1 cellular context compared by ENCODE assay signal in the genomic region with DNA sequence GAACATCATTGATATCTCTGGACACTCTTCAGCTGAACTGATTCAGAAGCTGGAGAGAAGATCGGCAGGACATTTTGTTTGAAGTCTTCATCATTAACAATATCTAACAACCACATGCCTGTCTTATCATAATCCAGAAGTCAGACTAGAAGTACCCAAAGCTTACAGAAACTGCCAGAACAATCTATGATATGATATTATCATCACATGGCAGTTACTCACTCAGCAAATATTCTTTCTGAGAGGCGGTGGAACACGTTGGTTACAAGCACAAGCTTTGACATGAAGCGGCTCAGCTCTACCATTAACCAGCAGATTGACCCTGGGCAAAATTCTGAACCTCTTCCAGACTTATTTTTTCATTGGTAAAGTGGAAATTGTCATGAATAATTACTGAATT.
TF ChIP-seq lines count a peak whose summit lies in the region.

No MANE protein-coding gene starts in this region.

TF ChIP-seq in K562, 482 proteins besides CTCF, POLR2A, EP300 and RAD21 (continued from another document and continues in another):
- TF ChIP-seq, protein P1, sequence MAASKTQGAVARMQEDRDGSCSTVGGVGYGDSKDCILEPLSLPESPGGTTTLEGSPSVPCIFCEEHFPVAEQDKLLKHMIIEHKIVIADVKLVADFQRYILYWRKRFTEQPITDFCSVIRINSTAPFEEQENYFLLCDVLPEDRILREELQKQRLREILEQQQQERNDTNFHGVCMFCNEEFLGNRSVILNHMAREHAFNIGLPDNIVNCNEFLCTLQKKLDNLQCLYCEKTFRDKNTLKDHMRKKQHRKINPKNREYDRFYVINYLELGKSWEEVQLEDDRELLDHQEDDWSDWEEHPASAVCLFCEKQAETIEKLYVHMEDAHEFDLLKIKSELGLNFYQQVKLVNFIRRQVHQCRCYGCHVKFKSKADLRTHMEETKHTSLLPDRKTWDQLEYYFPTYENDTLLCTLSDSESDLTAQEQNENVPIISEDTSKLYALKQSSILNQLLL (CRISPR knock-in tag; IDR thresholded peaks at IDR 0.05; ENCODE audit: borderline replicate concordance), result no peak
- TF ChIP-seq SMAD3 (CRISPR knock-in tag; conservative IDR thresholded peaks at IDR 0.05), result no peak
- TF ChIP-seq NR2F6 (CRISPR knock-in tag; IDR thresholded peaks at IDR 0.05), result no peak
- no peak for TF ChIP-seq SAP30 (IDR thresholded peaks at IDR 0.05; ENCODE audit: borderline replicate concordance, insufficient read depth, low read depth, low read length, poor library complexity, severe bottlenecking)
- no peak for TF ChIP-seq BDP1 (IDR thresholded peaks at IDR 0.05; ENCODE audit: insufficient read depth, insufficient read length)
- no peak; a peak in 1 of 4 replicates for TF ChIP-seq FOXK2 (conservative IDR thresholded peaks at IDR 0.05 in 1 of 2, IDR thresholded peaks at IDR 0.05 in 1 of 2; ENCODE audit: low read depth in 2 of 2)
- TF ChIP-seq FUS (optimal IDR thresholded peaks at IDR 0.05; ENCODE audit: low read depth, low read length), result no peak
- TF ChIP-seq CREBBP (IDR thresholded peaks at IDR 0.05; ENCODE audit: low read depth, low read length), result no peak
- TF ChIP-seq, protein P2, sequence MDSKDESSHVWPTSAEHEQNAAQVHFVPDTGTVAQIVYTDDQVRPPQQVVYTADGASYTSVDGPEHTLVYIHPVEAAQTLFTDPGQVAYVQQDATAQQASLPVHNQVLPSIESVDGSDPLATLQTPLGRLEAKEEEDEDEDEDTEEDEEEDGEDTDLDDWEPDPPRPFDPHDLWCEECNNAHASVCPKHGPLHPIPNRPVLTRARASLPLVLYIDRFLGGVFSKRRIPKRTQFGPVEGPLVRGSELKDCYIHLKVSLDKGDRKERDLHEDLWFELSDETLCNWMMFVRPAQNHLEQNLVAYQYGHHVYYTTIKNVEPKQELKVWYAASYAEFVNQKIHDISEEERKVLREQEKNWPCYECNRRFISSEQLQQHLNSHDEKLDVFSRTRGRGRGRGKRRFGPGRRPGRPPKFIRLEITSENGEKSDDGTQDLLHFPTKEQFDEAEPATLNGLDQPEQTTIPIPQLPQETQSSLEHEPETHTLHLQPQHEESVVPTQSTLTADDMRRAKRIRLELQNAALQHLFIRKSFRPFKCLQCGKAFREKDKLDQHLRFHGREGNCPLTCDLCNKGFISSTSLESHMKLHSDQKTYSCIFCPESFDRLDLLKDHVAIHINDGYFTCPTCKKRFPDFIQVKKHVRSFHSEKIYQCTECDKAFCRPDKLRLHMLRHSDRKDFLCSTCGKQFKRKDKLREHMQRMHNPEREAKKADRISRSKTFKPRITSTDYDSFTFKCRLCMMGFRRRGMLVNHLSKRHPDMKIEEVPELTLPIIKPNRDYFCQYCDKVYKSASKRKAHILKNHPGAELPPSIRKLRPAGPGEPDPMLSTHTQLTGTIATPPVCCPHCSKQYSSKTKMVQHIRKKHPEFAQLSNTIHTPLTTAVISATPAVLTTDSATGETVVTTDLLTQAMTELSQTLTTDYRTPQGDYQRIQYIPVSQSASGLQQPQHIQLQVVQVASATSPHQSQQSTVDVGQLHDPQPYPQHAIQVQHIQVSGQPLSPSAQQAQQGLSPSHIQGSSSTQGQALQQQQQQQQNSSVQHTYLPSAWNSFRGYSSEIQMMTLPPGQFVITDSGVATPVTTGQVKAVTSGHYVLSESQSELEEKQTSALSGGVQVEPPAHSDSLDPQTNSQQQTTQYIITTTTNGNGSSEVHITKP (IDR thresholded peaks at IDR 0.05; ENCODE audit: partially characterized antibody), result no peak
- TF ChIP-seq STAG1 (CRISPR knock-in tag; IDR thresholded peaks at IDR 0.05; ENCODE audit: borderline replicate concordance), result no peak
- TF ChIP-seq RNF2 (IDR thresholded peaks at IDR 0.05), result no peak
- peak; percentile 89 for TF ChIP-seq CBFA2T2 (conservative IDR thresholded peaks at IDR 0.05)
- TF ChIP-seq, protein P3, sequence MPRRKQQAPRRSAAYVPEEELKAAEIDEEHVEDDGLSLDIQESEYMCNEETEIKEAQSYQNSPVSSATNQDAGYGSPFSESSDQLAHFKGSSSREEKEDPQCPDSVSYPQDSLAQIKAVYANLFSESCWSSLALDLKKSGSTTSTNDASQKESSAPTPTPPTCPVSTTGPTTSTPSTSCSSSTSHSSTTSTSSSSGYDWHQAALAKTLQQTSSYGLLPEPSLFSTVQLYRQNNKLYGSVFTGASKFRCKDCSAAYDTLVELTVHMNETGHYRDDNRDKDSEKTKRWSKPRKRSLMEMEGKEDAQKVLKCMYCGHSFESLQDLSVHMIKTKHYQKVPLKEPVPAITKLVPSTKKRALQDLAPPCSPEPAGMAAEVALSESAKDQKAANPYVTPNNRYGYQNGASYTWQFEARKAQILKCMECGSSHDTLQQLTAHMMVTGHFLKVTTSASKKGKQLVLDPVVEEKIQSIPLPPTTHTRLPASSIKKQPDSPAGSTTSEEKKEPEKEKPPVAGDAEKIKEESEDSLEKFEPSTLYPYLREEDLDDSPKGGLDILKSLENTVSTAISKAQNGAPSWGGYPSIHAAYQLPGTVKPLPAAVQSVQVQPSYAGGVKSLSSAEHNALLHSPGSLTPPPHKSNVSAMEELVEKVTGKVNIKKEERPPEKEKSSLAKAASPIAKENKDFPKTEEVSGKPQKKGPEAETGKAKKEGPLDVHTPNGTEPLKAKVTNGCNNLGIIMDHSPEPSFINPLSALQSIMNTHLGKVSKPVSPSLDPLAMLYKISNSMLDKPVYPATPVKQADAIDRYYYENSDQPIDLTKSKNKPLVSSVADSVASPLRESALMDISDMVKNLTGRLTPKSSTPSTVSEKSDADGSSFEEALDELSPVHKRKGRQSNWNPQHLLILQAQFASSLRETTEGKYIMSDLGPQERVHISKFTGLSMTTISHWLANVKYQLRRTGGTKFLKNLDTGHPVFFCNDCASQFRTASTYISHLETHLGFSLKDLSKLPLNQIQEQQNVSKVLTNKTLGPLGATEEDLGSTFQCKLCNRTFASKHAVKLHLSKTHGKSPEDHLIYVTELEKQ (CRISPR knock-in tag; IDR thresholded peaks at IDR 0.05), result no peak
- TF ChIP-seq, protein P4, sequence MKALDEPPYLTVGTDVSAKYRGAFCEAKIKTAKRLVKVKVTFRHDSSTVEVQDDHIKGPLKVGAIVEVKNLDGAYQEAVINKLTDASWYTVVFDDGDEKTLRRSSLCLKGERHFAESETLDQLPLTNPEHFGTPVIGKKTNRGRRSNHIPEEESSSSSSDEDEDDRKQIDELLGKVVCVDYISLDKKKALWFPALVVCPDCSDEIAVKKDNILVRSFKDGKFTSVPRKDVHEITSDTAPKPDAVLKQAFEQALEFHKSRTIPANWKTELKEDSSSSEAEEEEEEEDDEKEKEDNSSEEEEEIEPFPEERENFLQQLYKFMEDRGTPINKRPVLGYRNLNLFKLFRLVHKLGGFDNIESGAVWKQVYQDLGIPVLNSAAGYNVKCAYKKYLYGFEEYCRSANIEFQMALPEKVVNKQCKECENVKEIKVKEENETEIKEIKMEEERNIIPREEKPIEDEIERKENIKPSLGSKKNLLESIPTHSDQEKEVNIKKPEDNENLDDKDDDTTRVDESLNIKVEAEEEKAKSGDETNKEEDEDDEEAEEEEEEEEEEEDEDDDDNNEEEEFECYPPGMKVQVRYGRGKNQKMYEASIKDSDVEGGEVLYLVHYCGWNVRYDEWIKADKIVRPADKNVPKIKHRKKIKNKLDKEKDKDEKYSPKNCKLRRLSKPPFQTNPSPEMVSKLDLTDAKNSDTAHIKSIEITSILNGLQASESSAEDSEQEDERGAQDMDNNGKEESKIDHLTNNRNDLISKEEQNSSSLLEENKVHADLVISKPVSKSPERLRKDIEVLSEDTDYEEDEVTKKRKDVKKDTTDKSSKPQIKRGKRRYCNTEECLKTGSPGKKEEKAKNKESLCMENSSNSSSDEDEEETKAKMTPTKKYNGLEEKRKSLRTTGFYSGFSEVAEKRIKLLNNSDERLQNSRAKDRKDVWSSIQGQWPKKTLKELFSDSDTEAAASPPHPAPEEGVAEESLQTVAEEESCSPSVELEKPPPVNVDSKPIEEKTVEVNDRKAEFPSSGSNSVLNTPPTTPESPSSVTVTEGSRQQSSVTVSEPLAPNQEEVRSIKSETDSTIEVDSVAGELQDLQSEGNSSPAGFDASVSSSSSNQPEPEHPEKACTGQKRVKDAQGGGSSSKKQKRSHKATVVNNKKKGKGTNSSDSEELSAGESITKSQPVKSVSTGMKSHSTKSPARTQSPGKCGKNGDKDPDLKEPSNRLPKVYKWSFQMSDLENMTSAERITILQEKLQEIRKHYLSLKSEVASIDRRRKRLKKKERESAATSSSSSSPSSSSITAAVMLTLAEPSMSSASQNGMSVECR (CRISPR knock-in tag; IDR thresholded peaks at IDR 0.05), result no peak
- TF ChIP-seq, protein P5, sequence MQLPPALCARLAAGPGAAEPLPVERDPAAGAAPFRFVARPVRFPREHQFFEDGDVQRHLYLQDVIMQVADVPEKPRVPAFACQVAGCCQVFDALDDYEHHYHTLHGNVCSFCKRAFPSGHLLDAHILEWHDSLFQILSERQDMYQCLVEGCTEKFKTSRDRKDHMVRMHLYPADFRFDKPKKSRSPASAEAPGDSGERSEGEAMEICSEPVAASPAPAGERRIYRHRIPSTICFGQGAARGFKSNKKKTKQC (CRISPR knock-in tag; IDR thresholded peaks at IDR 0.05), result no peak
- TF ChIP-seq HIVEP1 (CRISPR knock-in tag; IDR thresholded peaks at IDR 0.05), result no peak
- TF ChIP-seq HCFC1 (IDR thresholded peaks at IDR 0.05; ENCODE audit: low read depth, low read length), result no peak
- no peak for TF ChIP-seq SMARCB1 (IDR thresholded peaks at IDR 0.05; ENCODE audit: insufficient read length, low read depth)
- TF ChIP-seq CBFA2T3 (IDR thresholded peaks at IDR 0.05), result peak; percentile 93
- no peak for TF ChIP-seq ZNF175 (CRISPR knock-in tag; IDR thresholded peaks at IDR 0.05; ENCODE audit: low read depth)
- TF ChIP-seq, protein P6, sequence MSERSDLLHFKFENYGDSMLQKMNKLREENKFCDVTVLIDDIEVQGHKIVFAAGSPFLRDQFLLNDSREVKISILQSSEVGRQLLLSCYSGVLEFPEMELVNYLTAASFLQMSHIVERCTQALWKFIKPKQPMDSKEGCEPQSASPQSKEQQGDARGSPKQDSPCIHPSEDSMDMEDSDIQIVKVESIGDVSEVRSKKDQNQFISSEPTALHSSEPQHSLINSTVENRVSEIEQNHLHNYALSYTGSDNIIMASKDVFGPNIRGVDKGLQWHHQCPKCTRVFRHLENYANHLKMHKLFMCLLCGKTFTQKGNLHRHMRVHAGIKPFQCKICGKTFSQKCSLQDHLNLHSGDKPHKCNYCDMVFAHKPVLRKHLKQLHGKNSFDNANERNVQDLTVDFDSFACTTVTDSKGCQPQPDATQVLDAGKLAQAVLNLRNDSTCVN (CRISPR knock-in tag; IDR thresholded peaks at IDR 0.05), result no peak
- no peak for TF ChIP-seq ZZZ3 (IDR thresholded peaks at IDR 0.05)
- peak; percentile 82 for TF ChIP-seq C11orf30 (IDR thresholded peaks at IDR 0.05; ENCODE audit: low read depth)
- TF ChIP-seq, protein P7, sequence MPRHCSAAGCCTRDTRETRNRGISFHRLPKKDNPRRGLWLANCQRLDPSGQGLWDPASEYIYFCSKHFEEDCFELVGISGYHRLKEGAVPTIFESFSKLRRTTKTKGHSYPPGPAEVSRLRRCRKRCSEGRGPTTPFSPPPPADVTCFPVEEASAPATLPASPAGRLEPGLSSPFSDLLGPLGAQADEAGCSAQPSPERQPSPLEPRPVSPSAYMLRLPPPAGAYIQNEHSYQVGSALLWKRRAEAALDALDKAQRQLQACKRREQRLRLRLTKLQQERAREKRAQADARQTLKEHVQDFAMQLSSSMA (CRISPR knock-in tag; IDR thresholded peaks at IDR 0.05), result no peak
- no peak for TF ChIP-seq ZSCAN32 (CRISPR knock-in tag; IDR thresholded peaks at IDR 0.05)
- no peak for TF ChIP-seq ZNF75A (CRISPR knock-in tag; IDR thresholded peaks at IDR 0.05)
- no peak for TF ChIP-seq MECOM (CRISPR knock-in tag; IDR thresholded peaks at IDR 0.05)
- TF ChIP-seq SRSF9 (IDR thresholded peaks at IDR 0.05; ENCODE audit: borderline replicate concordance, low read depth, low read length), result no peak
- TF ChIP-seq TGIF2 (CRISPR knock-in tag; IDR thresholded peaks at IDR 0.05), result no peak
- no peak for TF ChIP-seq CHCHD3 (CRISPR knock-in tag; IDR thresholded peaks at IDR 0.05)
- peak; percentile 58; the same call in 1 of the 2 replicates for TF ChIP-seq MTA2 (IDR thresholded peaks at IDR 0.05; ENCODE audit: low read depth)
- TF ChIP-seq ZFX (CRISPR knock-in tag; IDR thresholded peaks at IDR 0.05), result no peak
- TF ChIP-seq GATAD2B (IDR thresholded peaks at IDR 0.05; ENCODE audit: borderline replicate concordance), result peak; percentile 76
- TF ChIP-seq ZNF239 (CRISPR knock-in tag; IDR thresholded peaks at IDR 0.05), result no peak
- no peak for TF ChIP-seq TARDBP (IDR thresholded peaks at IDR 0.05)
- no peak for TF ChIP-seq ATF1 (CRISPR knock-in tag; IDR thresholded peaks at IDR 0.05)
- no peak for TF ChIP-seq ATF1 (tag; IDR thresholded peaks at IDR 0.05)
- no peak for TF ChIP-seq ELF2 (CRISPR knock-in tag; IDR thresholded peaks at IDR 0.05)
- TF ChIP-seq, protein P8, sequence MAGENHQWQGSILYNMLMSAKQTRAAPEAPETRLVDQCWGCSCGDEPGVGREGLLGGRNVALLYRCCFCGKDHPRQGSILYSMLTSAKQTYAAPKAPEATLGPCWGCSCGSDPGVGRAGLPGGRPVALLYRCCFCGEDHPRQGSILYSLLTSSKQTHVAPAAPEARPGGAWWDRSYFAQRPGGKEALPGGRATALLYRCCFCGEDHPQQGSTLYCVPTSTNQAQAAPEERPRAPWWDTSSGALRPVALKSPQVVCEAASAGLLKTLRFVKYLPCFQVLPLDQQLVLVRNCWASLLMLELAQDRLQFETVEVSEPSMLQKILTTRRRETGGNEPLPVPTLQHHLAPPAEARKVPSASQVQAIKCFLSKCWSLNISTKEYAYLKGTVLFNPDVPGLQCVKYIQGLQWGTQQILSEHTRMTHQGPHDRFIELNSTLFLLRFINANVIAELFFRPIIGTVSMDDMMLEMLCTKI (IDR thresholded peaks at IDR 0.05; ENCODE audit: partially characterized antibody), result no peak
- no peak for TF ChIP-seq ASH1L (IDR thresholded peaks at IDR 0.05; ENCODE audit: borderline replicate concordance, low read depth, partially characterized antibody)
- no peak for TF ChIP-seq RBM34 (IDR thresholded peaks at IDR 0.05; ENCODE audit: borderline replicate concordance, insufficient read depth, low read length)
- TF ChIP-seq JUND (IDR thresholded peaks at IDR 0.05; ENCODE audit: borderline replicate concordance, low read depth, low read length), result peak; percentile 92
- TF ChIP-seq JUND (tag; IDR thresholded peaks at IDR 0.05; ENCODE audit: borderline replicate concordance, low read depth, low read length), result peak; percentile 86; the same call in 2 of the 3 replicates
- TF ChIP-seq, protein P9, sequence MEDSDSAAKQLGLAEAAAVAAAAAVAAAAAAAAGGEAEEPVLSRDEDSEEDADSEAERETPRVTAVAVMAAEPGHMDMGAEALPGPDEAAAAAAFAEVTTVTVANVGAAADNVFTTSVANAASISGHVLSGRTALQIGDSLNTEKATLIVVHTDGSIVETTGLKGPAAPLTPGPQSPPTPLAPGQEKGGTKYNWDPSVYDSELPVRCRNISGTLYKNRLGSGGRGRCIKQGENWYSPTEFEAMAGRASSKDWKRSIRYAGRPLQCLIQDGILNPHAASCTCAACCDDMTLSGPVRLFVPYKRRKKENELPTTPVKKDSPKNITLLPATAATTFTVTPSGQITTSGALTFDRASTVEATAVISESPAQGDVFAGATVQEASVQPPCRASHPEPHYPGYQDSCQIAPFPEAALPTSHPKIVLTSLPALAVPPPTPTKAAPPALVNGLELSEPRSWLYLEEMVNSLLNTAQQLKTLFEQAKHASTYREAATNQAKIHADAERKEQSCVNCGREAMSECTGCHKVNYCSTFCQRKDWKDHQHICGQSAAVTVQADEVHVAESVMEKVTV (CRISPR knock-in tag; IDR thresholded peaks at IDR 0.05), result no peak
- TF ChIP-seq ETS2 (tag; IDR thresholded peaks at IDR 0.05; ENCODE audit: borderline replicate concordance, poor library complexity, severe bottlenecking), result no peak
